ENCODE assay signal across 18 cellular contexts in genomic region chr4:38138363-38138762, GRCh38.
"Had no signal": no experiment of that assay in that cellular context is flagged by ENCODE, and none has a peak within 500 bp of the region (broad histone marks: within the 10 kb centered on the region; RNA-seq: fewer than 3 reads in every experiment).

No MANE protein-coding gene starts in this region.

- H3K27me3 Mint-ChIP-seq: activated CD8-positive, alpha-beta T cell treated with anti-CD3 and anti-CD28 coated beads for 36 hours; activated naive CD8-positive, alpha-beta T cell treated with anti-CD3 and anti-CD28 coated beads, Interleukin-2, amount 10 ng/mL, durations not matched to agents 7 days and 5 days; T-cell had no signal

- H3K9me3 Mint-ChIP-seq: activated CD8-positive, alpha-beta T cell treated with anti-CD3 and anti-CD28 coated beads for 36 hours; activated naive CD8-positive, alpha-beta T cell treated with anti-CD3 and anti-CD28 coated beads, Interleukin-2, amount 10 ng/mL, durations not matched to agents 7 days and 5 days; natural killer cell; T-cell had no signal

- H3K9me2 ChIP-seq: SK-N-SH had no signal

- H3K27ac ChIP-seq: body of pancreas, colonic mucosa, foreskin keratinocyte, hepatocyte, parathyroid adenoma, sigmoid colon, tibial nerve, uterus had no signal

- ATAC-seq: activated CD8-positive, alpha-beta T cell treated with anti-CD3 and anti-CD28 coated beads for 36 hours; body of pancreas; foreskin keratinocyte; left cardiac atrium; T-cell had no signal

- H3K4me3 Mint-ChIP-seq: activated CD8-positive, alpha-beta T cell treated with anti-CD3 and anti-CD28 coated beads for 36 hours; activated naive CD8-positive, alpha-beta T cell treated with anti-CD3 and anti-CD28 coated beads, Interleukin-2, amount 10 ng/mL, durations not matched to agents 7 days and 5 days; natural killer cell; T-cell had no signal

- H3K79me2 ChIP-seq: hepatocyte, parathyroid adenoma had no signal

- H3K27ac Mint-ChIP-seq: activated CD8-positive, alpha-beta T cell treated with anti-CD3 and anti-CD28 coated beads for 36 hours; activated naive CD8-positive, alpha-beta T cell treated with anti-CD3 and anti-CD28 coated beads, Interleukin-2, amount 10 ng/mL, durations not matched to agents 7 days and 5 days; T-cell had no signal

- H2AFZ ChIP-seq: hepatocyte, parathyroid adenoma had no signal

- H3K4me2 ChIP-seq: hepatocyte, SK-N-SH had no signal

- H3K27me3 ChIP-seq: body of pancreas, colonic mucosa, foreskin keratinocyte, hepatocyte, sigmoid colon, tibial nerve, uterus had no signal

- H3K4me3 ChIP-seq: body of pancreas, colonic mucosa, hepatocyte, sigmoid colon, tibial nerve, uterus had no signal

- H3K4me1 ChIP-seq: foreskin keratinocyte, parathyroid adenoma had no signal

- H3K9me3 ChIP-seq: body of pancreas, colonic mucosa, sigmoid colon, SK-N-SH, tibial nerve, uterus had no signal

- H3K9ac ChIP-seq: parathyroid adenoma, SK-N-SH had no signal

- H3K36me3 ChIP-seq: colonic mucosa, uterus had no signal

- DNase-seq: activated CD8-positive, alpha-beta T cell treated with anti-CD3 and anti-CD28 coated beads for 36 hours; activated naive CD8-positive, alpha-beta T cell treated with anti-CD3 and anti-CD28 coated beads, Interleukin-2, amount 10 ng/mL, durations not matched to agents 7 days and 5 days; activated T-cell treated with anti-CD3 and anti-CD28 coated beads, Interleukin-2, amount 50 U/mL, for 48 hours; body of pancreas; caudate nucleus; colonic mucosa; foreskin keratinocyte; left cardiac atrium; natural killer cell; sigmoid colon; SK-N-SH; stimulated activated naive CD4-positive, alpha-beta T cell treated with Interleukin-2 at 50 U/mL for 16 hours; T-cell; T-helper 9 cell; uterus had no signal
